ENCODE assay signal across 13 cellular contexts in the genomic region with DNA sequence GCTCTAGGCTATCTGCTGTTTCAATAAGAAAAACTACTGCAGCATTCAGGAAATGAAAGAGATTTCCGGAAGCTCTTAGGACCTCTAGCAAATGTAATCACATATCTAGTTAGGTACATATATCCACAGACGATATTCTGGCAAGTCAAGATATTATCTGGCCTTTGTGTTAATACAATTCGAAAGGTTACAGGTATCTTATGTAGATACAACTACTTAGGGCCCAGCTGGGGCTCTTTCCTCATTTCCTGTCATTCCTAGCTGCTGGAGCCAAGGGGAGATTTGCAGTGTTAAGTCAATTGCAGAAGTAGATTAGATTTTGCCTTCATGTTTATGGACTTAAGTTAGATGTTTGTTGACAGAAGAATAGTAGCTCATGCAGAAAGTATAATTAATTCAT.
DNase-seq lines count a peak whose midpoint lies in the region; ATAC-seq, FAIRE-seq and TF ChIP-seq lines count a peak whose summit lies in the region.
"Had no signal": no experiment of that assay in that cellular context is flagged by ENCODE, and none has a peak within 500 bp of the region (broad histone marks: within the 10 kb centered on the region; RNA-seq: fewer than 3 reads in every experiment).

No MANE protein-coding gene starts in this region.

- H3K23me2 ChIP-seq in H1 (ENCODE audit: low read depth, low read length): no peaks in the 10 kb centered on the region

- H3K4me3 ChIP-seq in mammary epithelial cell (replicated peaks in 1 of 3; ENCODE audit: insufficient read depth in 1 of 3, low read depth in 2 of 3, low read length in 3 of 3): no peak overlapping the region
- no peak overlapping the region for H3K4me3 ChIP-seq in H1 (ENCODE audit: extremely low read depth in 1 of 4, insufficient read depth in 2 of 4, low read depth in 3 of 4, low read length in 4 of 4)

- H2BK120ac ChIP-seq in H1 (replicated peaks; ENCODE audit: low read depth, low read length): no peak overlapping the region

- no peak for TF ChIP-seq RAD21 in H1 (IDR thresholded peaks at IDR 0.05 in 1 of 2, conservative IDR thresholded peaks at IDR 0.05 in 1 of 2; ENCODE audit: low read depth in 2 of 2, low read length in 2 of 2)

- H3K79me2 ChIP-seq in mammary epithelial cell (ENCODE audit: insufficient read depth, low read length): no peaks in the 10 kb centered on the region
- no peaks in the 10 kb centered on the region for H3K79me2 ChIP-seq in H1 (ENCODE audit: control insufficient read depth in 1 of 2, insufficient read depth in 2 of 2, low read length in 2 of 2)

- CTCF ChIA-PET in mammary epithelial cell (lab: Charles Lee; ENCODE audit: low non-redundant PET): no interaction called here
- CTCF ChIA-PET in MCF 10A (lab: Yijun Ruan, JAX): interaction anchor here (0.6 to 1.3 kb wide), 4 partner anchors 12 to 195 kb away, joined by 3 read pairs; no protein-coding TSS in a partner anchor
- CTCF ChIA-PET in H1 (lab: Charles Lee; ENCODE audit: partially characterized antibody): interaction anchor here (0.6 to 3.5 kb wide), 4 partner anchors 12 to 1391 kb away, joined by 3 to 13 read pairs (median 3); no protein-coding TSS in a partner anchor
- CTCF ChIA-PET in activated CD4-positive, alpha-beta memory T cell treated with anti-CD3 and anti-CD28 coated beads for 36 hours (lab: Charles Lee): no interaction called here

- WGBS in mammary epithelial cell (ENCODE audit: low coverage, missing lambda C conversion rate): 23% methylated on average over 3 of the region's 3 CpGs
- 82% methylated on average over 3 of the region's 3 CpGs; no CpG with 5 or more reads in 1 of the 2 experiments for WGBS in H1 (ENCODE audit: extremely low coverage in 1 of 2, insufficient coverage in 1 of 2, insufficient read length in 1 of 2, insufficient replicate concordance in 2 of 2, low coverage in 1 of 2, low lambda C conversion rate in 2 of 2, missing lambda C conversion rate in 1 of 2), 2 experiments

- peak overlapping the region; percentile 0 for H3K4me2 ChIP-seq in mammary epithelial cell (ENCODE audit: insufficient read depth, low read depth, low read length)
- no peak overlapping the region for H3K4me2 ChIP-seq in H1 (ENCODE audit: insufficient read depth in 1 of 2, low read depth in 2 of 2, low read length in 2 of 2)

- no peak overlapping the region for H3K18ac ChIP-seq in H1 (ENCODE audit: extremely low read depth, low read length)

- H3K36me3 ChIP-seq in mammary epithelial cell (ENCODE audit: insufficient read depth, low read length) (no peaks in the 10 kb centered on the region), H1 (ENCODE audit: control insufficient read depth in 2 of 4, insufficient read depth in 4 of 4, low read length in 3 of 4) (no peaks in the 10 kb centered on the region)

- H2BK15ac ChIP-seq in H1 (ENCODE audit: low read length): no peak overlapping the region

- peak overlapping the region; percentile 77; the same call in 1 of the 2 replicates for H2BK20ac ChIP-seq in H1 (ENCODE audit: low read length)

- in situ Hi-C loops in mammary epithelial cell (cut with MboI; ENCODE audit: low sequenced_read_pairs in 2 of 2): loop anchor here (25.0 kb wide), 1 partner anchor 188 kb away; no protein-coding TSS in a partner anchor

- H3K4me1 ChIP-seq in mammary epithelial cell (ENCODE audit: insufficient read depth, low read length): peaks cover 21% of the 10 kb centered on the region
- H3K4me1 ChIP-seq in H1 (replicated peaks in 1 of 4; ENCODE audit: control insufficient read depth in 3 of 4, insufficient read depth in 4 of 4, low read length in 3 of 4): peaks cover 0 to 5% (median 0%) of the 10 kb centered on the region in 4 experiments; a peak in 2 of 7 replicates

- intact Hi-C loops in mammary epithelial cell (cut with micrococcal nuclease): no loop called here
- intact Hi-C loops in MCF 10A (cut with micrococcal nuclease): no loop called here
- intact Hi-C loops in activated CD4-positive, alpha-beta memory T cell treated with anti-CD3 and anti-CD28 coated beads for 36 hours (cut with micrococcal nuclease): no loop called here

- H3K9ac ChIP-seq in mammary epithelial cell (ENCODE audit: insufficient read depth, low read length) (no peak overlapping the region), H1 (replicated peaks in 1 of 4; ENCODE audit: extremely low read depth in 1 of 4, low read depth in 3 of 4, low read length in 3 of 4) (no peak overlapping the region)

- H3K27ac Mint-ChIP-seq in MCF 10A (ENCODE audit: low read depth, unreplicated experiment): no peak overlapping the region
- H3K27ac Mint-ChIP-seq in memory B cell: peak overlapping the region; percentile 12
- no peak overlapping the region for H3K27ac Mint-ChIP-seq in activated CD4-positive, alpha-beta memory T cell treated with anti-CD3 and anti-CD28 coated beads for 36 hours

- H3K4me3 Mint-ChIP-seq in MCF 10A (ENCODE audit: unreplicated experiment) (no peak overlapping the region), memory B cell (no peak overlapping the region)
- H3K4me3 Mint-ChIP-seq in activated CD4-positive, alpha-beta memory T cell treated with anti-CD3 and anti-CD28 coated beads for 36 hours: no peak overlapping the region
- H3K4me3 Mint-ChIP-seq: H9 had no signal

- no peak overlapping the region for H2BK12ac ChIP-seq in H1 (ENCODE audit: low read depth, low read length)

- no peak overlapping the region for H2AK5ac ChIP-seq in H1 (ENCODE audit: low read depth, low read length)

- H4K8ac ChIP-seq in H1 (ENCODE audit: extremely low read depth, insufficient read depth, low read length): no peak overlapping the region

- H3K9me3 ChIP-seq in mammary epithelial cell (replicated peaks; ENCODE audit: insufficient read depth, low read length): no peaks in the 10 kb centered on the region
- H3K9me3 ChIP-seq in H1 (ENCODE audit: insufficient read depth in 2 of 2, low read depth in 1 of 2, low read length in 1 of 2): no peaks in the 10 kb centered on the region

- no peaks in the 10 kb centered on the region for H3K27me3 Mint-ChIP-seq in MCF 10A (ENCODE audit: insufficient read depth, unreplicated experiment)
- no peaks in the 10 kb centered on the region for H3K27me3 Mint-ChIP-seq in memory B cell
- no peaks in the 10 kb centered on the region for H3K27me3 Mint-ChIP-seq in activated CD4-positive, alpha-beta memory T cell treated with anti-CD3 and anti-CD28 coated beads for 36 hours

- 0 out of 2 replicates have a peak overlapping the region, but pooled peaks have one; percentile 91 for H2BK5ac ChIP-seq in H1 (ENCODE audit: low read depth, low read length)

- no peak for TF ChIP-seq POLR2A in H1 (IDR thresholded peaks at IDR 0.05; ENCODE audit: control extremely low read depth in 1 of 2, low read depth in 2 of 2, low read length in 2 of 2)

- dilution Hi-C loops in mammary epithelial cell (cut with HindIII; ENCODE audit: low sequenced_read_pairs): no loop called here

- H3K14ac ChIP-seq in H1 (ENCODE audit: insufficient read length): no peak overlapping the region

- ATAC-seq in memory B cell (ENCODE audit: low read depth) (no peak), GM18870 (IDR thresholded peaks at IDR 0.05; ENCODE audit: unreplicated experiment) (no peak)

- peaks cover 21% of the 10 kb centered on the region for H3K4me1 Mint-ChIP-seq in MCF 10A (ENCODE audit: insufficient read depth, unreplicated experiment)
- peaks cover 27% of the 10 kb centered on the region for H3K4me1 Mint-ChIP-seq in memory B cell
- no peaks in the 10 kb centered on the region for H3K4me1 Mint-ChIP-seq in activated CD4-positive, alpha-beta memory T cell treated with anti-CD3 and anti-CD28 coated beads for 36 hours (ENCODE audit: low read depth)

- H3K27ac ChIP-seq in mammary epithelial cell (ENCODE audit: insufficient read depth, low read depth, low read length) (no peak overlapping the region), H1 (ENCODE audit: low read depth, low read length) (no peak overlapping the region)

- H3K4ac ChIP-seq in H1 (replicated peaks; ENCODE audit: insufficient read length, low read depth, low read length): no peak overlapping the region

- H3K9me3 Mint-ChIP-seq in MCF 10A (ENCODE audit: unreplicated experiment) (peaks cover 8% of the 10 kb centered on the region), memory B cell (peaks cover 5% of the 10 kb centered on the region)
- no peaks in the 10 kb centered on the region for H3K9me3 Mint-ChIP-seq in activated CD4-positive, alpha-beta memory T cell treated with anti-CD3 and anti-CD28 coated beads for 36 hours

- H2AFZ ChIP-seq in mammary epithelial cell (ENCODE audit: low read depth, low read length) (peak overlapping the region; percentile 57), H1 (ENCODE audit: low read length) (no peak overlapping the region)

- no peak for DNase-seq in mammary epithelial cell
- DNase-seq in MCF 10A (ENCODE audit: unreplicated experiment): no peak
- DNase-seq in H1 (ENCODE audit: low read depth in 1 of 2, low spot score in 2 of 2): no peak
- no peak for DNase-seq in memory B cell (ENCODE audit: low spot score in 2 of 2)
- DNase-seq in activated CD4-positive, alpha-beta memory T cell treated with anti-CD3 and anti-CD28 coated beads for 36 hours: no peak
- no peak for DNase-seq in putamen (ENCODE audit: low spot score)
- DNase-seq in MV-4-11 (lab: John Stamatoyannopoulos, UW): no peak
- DNase-seq: C1 segment of cervical spinal cord, H9, NCI-H524 had no signal

- H3K23ac ChIP-seq in H1 (ENCODE audit: insufficient read length): no peak overlapping the region

- H3K36me3 Mint-ChIP-seq in MCF 10A (ENCODE audit: insufficient read depth, unreplicated experiment) (no peaks in the 10 kb centered on the region), memory B cell (peaks cover 12% of the 10 kb centered on the region)
- H3K36me3 Mint-ChIP-seq in activated CD4-positive, alpha-beta memory T cell treated with anti-CD3 and anti-CD28 coated beads for 36 hours: no peaks in the 10 kb centered on the region

- no peak overlapping the region for H4K91ac ChIP-seq in H1 (replicated peaks; ENCODE audit: insufficient read length, low read length)

- POLR2A ChIA-PET in MCF 10A (lab: Yijun Ruan, JAX) (interaction anchor here (0.6 to 1.5 kb wide), 2 partner anchors 12 to 258 kb away, joined by 3 to 5 read pairs; no protein-coding TSS in a partner anchor), H1 (lab: Charles Lee; ENCODE audit: partially characterized antibody) (no interaction called here)
- POLR2A ChIA-PET in activated CD4-positive, alpha-beta memory T cell treated with anti-CD3 and anti-CD28 coated beads for 36 hours (lab: Charles Lee): no interaction called here

- no peaks in the 10 kb centered on the region for H3K79me1 ChIP-seq in H1 (ENCODE audit: low read depth, low read length)

- TF ChIP-seq CTCF in mammary epithelial cell (conservative IDR thresholded peaks at IDR 0.05 in 1 of 2, IDR thresholded peaks at IDR 0.05 in 1 of 2; ENCODE audit: extremely low read depth in 1 of 2, insufficient read depth in 1 of 2, low read depth in 1 of 2, low read length in 2 of 2) (no peak), MCF 10A (IDR thresholded peaks at IDR 0.05; ENCODE audit: unreplicated experiment) (no peak), H1 (IDR thresholded peaks at IDR 0.05; ENCODE audit: control extremely low read depth in 1 of 3, insufficient read depth in 1 of 3, low read depth in 1 of 3, low read length in 3 of 3) (no peak)

- H3K27me3 ChIP-seq in mammary epithelial cell (ENCODE audit: insufficient read depth, low read length) (no peaks in the 10 kb centered on the region), H1 (replicated peaks in 1 of 4; ENCODE audit: control insufficient read depth in 3 of 4, extremely low read depth in 1 of 4, insufficient read depth in 3 of 4, low read length in 3 of 4) (no peaks in the 10 kb centered on the region)

- FAIRE-seq in H1 (lab: Jason Lieb, UNC): no peak
- FAIRE-seq: A204.1, GM12892 had no signal

- no peak overlapping the region for H4K5ac ChIP-seq in H1 (ENCODE audit: insufficient read length, low read depth, low read length)

- H3K56ac ChIP-seq in H1 (replicated peaks; ENCODE audit: insufficient read length, low read depth, low read length): no peak overlapping the region

- TF ChIP-seq EP300 in H1 (IDR thresholded peaks at IDR 0.05; ENCODE audit: borderline replicate concordance in 1 of 2, low read depth in 2 of 2, low read length in 2 of 2): no peak

- H4K20me1 ChIP-seq in mammary epithelial cell (ENCODE audit: insufficient read depth, low read length) (no peaks in the 10 kb centered on the region), H1 (replicated peaks in 1 of 2; ENCODE audit: control insufficient read depth in 1 of 2, insufficient read depth in 2 of 2, low read length in 2 of 2) (no peaks in the 10 kb centered on the region)

- BruUV-seq in mammary epithelial cell (replicated peaks; lab: Mats Ljungman, UMichigan): no TSS peak
- BruUV-seq in MCF 10A (replicated peaks; lab: Mats Ljungman, UMichigan): no TSS peak

Comparison
In these comparisons a context has a peak if more than half of its experiments do, and no peak if none do; other contexts are left out.
1. CTCF ChIA-PET loops: an anchor here in MCF 10A (0.6 to 1.3 kb wide) and H1 (0.6 to 3.5 kb wide); none called in mammary epithelial cell and activated CD4-positive, alpha-beta memory T cell treated with anti-CD3 and anti-CD28 coated beads for 36 hours.